ENCODE assay signal across 9 cellular contexts in genomic region chr4:128946929-128947328, GRCh38.
"Had no signal": no experiment of that assay in that cellular context is flagged by ENCODE, and none has a peak within 500 bp of the region (broad histone marks: within the 10 kb centered on the region; RNA-seq: fewer than 3 reads in every experiment).

No MANE protein-coding gene starts in this region.

- H3K27me3 Mint-ChIP-seq: IgD-negative memory B cell had no signal

- H3K4me1 ChIP-seq: HAP-1 had no signal

- H3K4me1 Mint-ChIP-seq: IgD-negative memory B cell had no signal

- H3K27ac ChIP-seq: GM23248, HL-60 had no signal

- H2AFZ ChIP-seq: GM23248 had no signal

- H3K27ac Mint-ChIP-seq: HFFc6, IgD-negative memory B cell had no signal

- H3K9ac ChIP-seq: GM23248 had no signal

- ATAC-seq: HCT116 had no signal

- H3K4me3 Mint-ChIP-seq: HFFc6, IgD-negative memory B cell had no signal

- DNase-seq: GM23248, GOT3, H7, HFFc6, KBM-7 had no signal

- H3K9me3 Mint-ChIP-seq: IgD-negative memory B cell had no signal

- H3K4me3 ChIP-seq: GM23248, HAP-1 had no signal

- H3K9me3 ChIP-seq: HAP-1 had no signal
